Comparison of ENCODE assay signal across 23 cellular contexts in the genomic region with DNA sequence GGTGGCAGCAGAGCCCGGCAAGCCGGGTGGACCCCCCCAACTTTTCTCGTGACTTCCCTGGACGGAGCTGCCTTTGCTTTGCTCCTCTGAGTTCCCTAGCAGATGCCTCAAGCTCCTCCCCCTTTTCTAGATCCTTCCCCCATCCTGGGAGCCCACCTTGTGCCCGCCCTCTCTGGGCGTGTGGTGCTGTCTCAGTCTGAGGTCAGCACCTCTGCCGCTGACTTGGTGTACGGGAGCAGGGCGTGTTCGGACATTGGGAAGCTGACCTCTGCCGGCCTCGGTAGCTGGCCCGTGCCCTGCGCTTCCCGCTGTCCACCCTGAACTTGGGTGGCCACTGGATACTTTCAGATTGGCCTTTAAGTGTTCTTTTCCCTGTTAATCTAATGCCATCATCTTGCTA. TPM values are rescaled to one million over a fixed set of nuclear protein-coding genes. Genes with fewer than 3 reads are reported as not detected.
A peak's percentile ranks its signal among the peaks of the same experiment; 100 is the strongest.
DNase-seq lines count a peak whose midpoint lies in the region; ATAC-seq and TF ChIP-seq lines count a peak whose summit lies in the region.
"Had no signal": no experiment of that assay in that cellular context is flagged by ENCODE, and none has a peak within 500 bp of the region (broad histone marks: within the 10 kb centered on the region; RNA-seq: fewer than 3 reads in every experiment).

No MANE protein-coding gene starts in this region.

- H3K9me3 ChIP-seq in H9 (ENCODE audit: control insufficient read depth, low read depth, low read length), result no peaks in the 10 kb centered on the region
- H3K9me3 ChIP-seq: BE2C, Peyer's patch had no signal

- peak overlapping the region in 2 of 3 experiments; percentile 74 to 82; a peak in 4 of 7 replicates for H3K27ac Mint-ChIP-seq in H9
- H3K27ac Mint-ChIP-seq in endothelial cell (ENCODE audit: unreplicated experiment), result no peak overlapping the region
- peak overlapping the region; percentile 83 for H3K27ac Mint-ChIP-seq in mesothelial cell of epicardium
- H3K27ac Mint-ChIP-seq in stimulated activated memory B cell treated with anti-CD40 and anti-IgM and Interleukin-4, amounts not matched to agents 10 μg/mL and 1 μg/mL and 100 μg/mL, for 72 hours, result no peak overlapping the region
- H3K27ac Mint-ChIP-seq: CD4-positive, CD25-positive, alpha-beta regulatory T cell had no signal

- no peak overlapping the region for H2BK120ac ChIP-seq in H9 (ENCODE audit: low read depth, low read length, poor library complexity, severe bottlenecking)

- H3K4me1 ChIP-seq in H9 (ENCODE audit: insufficient read depth, low read length), result no peaks in the 10 kb centered on the region
- H3K4me1 ChIP-seq: Peyer's patch, SJCRH30 had no signal

- no peak overlapping the region for H3K23ac ChIP-seq in H9 (ENCODE audit: insufficient read length, low read depth, low read length)

- TF ChIP-seq CTCF in C4-2B (conservative IDR thresholded peaks at IDR 0.05) (no peak), H9 (conservative IDR thresholded peaks at IDR 0.05) (no peak), endothelial cell (IDR thresholded peaks at IDR 0.05; ENCODE audit: unreplicated experiment) (no peak), mesothelial cell of epicardium (IDR thresholded peaks at IDR 0.05; ENCODE audit: unreplicated experiment) (no peak)

- peaks cover 5% of the 10 kb centered on the region for H3K79me1 ChIP-seq in H9 (ENCODE audit: insufficient read depth, low read depth, low read length, poor library complexity, severe bottlenecking)

- H2BK15ac ChIP-seq in H9 (ENCODE audit: low read depth, low read length), result no peak overlapping the region

- H4K91ac ChIP-seq in H9 (ENCODE audit: insufficient read length, low read depth, low read length), result no peak overlapping the region

- H3K4me2 ChIP-seq in H9 (ENCODE audit: insufficient read depth, insufficient read length, low read length), result no peak overlapping the region

- DNase-seq in H9 (no peak), endothelial cell (ENCODE audit: low spot score) (no peak), mesothelial cell of epicardium (ENCODE audit: low spot score in 2 of 2, unreplicated experiment in 2 of 2) (no peak), T-helper 2 cell (no peak), 8988T (no peak)
- DNase-seq in stimulated activated CD4-positive, alpha-beta T cell treated with anti-CD3 and anti-CD28 coated beads, Interleukin-1b, Interleukin-23, amount 100 ng/mL, for 48 hours, result no peak
- DNase-seq: CD4-positive, CD25-positive, alpha-beta regulatory T cell; COR-L47; DMS79; GM23248; Karpas-422; MV-4-11; NCI-H1105 treated with DMSO at 0.1 percent for 48 hours; NCI-H2029 treated with DMSO at 0.1 percent for 48 hours; NCI-H524 treated with DMSO at 0.1 percent for 48 hours; SJCRH30 had no signal

- no peak for ATAC-seq in stimulated activated memory B cell treated with anti-CD40 and anti-IgM and Interleukin-4, amounts not matched to agents 10 μg/mL and 1 μg/mL and 100 μg/mL, for 72 hours
- ATAC-seq: GM12878 had no signal

- no peak overlapping the region for H3K18ac ChIP-seq in H9 (ENCODE audit: insufficient read length, low read depth, low read length)

- H4K5ac ChIP-seq in H9 (ENCODE audit: insufficient read length, low read depth, low read length), result no peak overlapping the region

- H3K9me3 Mint-ChIP-seq in H9, result 0 out of 5 replicates have a peak, but pooled peaks cover 0 to 5% of the 10 kb centered on the region in 2 experiments
- H3K9me3 Mint-ChIP-seq in endothelial cell (ENCODE audit: unreplicated experiment), result no peaks in the 10 kb centered on the region
- peaks cover 23% of the 10 kb centered on the region for H3K9me3 Mint-ChIP-seq in mesothelial cell of epicardium
- no peaks in the 10 kb centered on the region for H3K9me3 Mint-ChIP-seq in stimulated activated memory B cell treated with anti-CD40 and anti-IgM and Interleukin-4, amounts not matched to agents 10 μg/mL and 1 μg/mL and 100 μg/mL, for 72 hours

- no peaks in the 10 kb centered on the region for H3K79me2 ChIP-seq in H9 (ENCODE audit: insufficient read depth, low read length)

- H3K9ac ChIP-seq in H9 (ENCODE audit: extremely low read depth, insufficient read length, low read length), result no peak overlapping the region
- H3K9ac ChIP-seq: GM23248 had no signal

- H3K14ac ChIP-seq in H9 (ENCODE audit: insufficient read depth, low read length), result no peak overlapping the region

- no peak overlapping the region for H2AFZ ChIP-seq in H9 (ENCODE audit: low read length)
- H2AFZ ChIP-seq: GM23248 had no signal

- H2BK5ac ChIP-seq in H9 (ENCODE audit: insufficient read length, low read length), result no peak overlapping the region

- H3K27me3 Mint-ChIP-seq in H9 (ENCODE audit: low read depth) (no peaks in the 10 kb centered on the region), endothelial cell (ENCODE audit: unreplicated experiment) (peaks cover 1% of the 10 kb centered on the region), mesothelial cell of epicardium (ENCODE audit: low read depth) (no peaks in the 10 kb centered on the region)
- no peaks in the 10 kb centered on the region for H3K27me3 Mint-ChIP-seq in stimulated activated memory B cell treated with anti-CD40 and anti-IgM and Interleukin-4, amounts not matched to agents 10 μg/mL and 1 μg/mL and 100 μg/mL, for 72 hours
- H3K27me3 Mint-ChIP-seq: CD4-positive, CD25-positive, alpha-beta regulatory T cell had no signal

- H3K36me3 Mint-ChIP-seq in H9 (ENCODE audit: insufficient read depth in 1 of 3, low read depth in 3 of 3), result peaks cover 56 to 85% (median 71%) of the 10 kb centered on the region in 3 experiments
- peaks cover 41% of the 10 kb centered on the region for H3K36me3 Mint-ChIP-seq in endothelial cell (ENCODE audit: low read depth, unreplicated experiment)
- peaks cover 64% of the 10 kb centered on the region for H3K36me3 Mint-ChIP-seq in mesothelial cell of epicardium
- H3K36me3 Mint-ChIP-seq in stimulated activated memory B cell treated with anti-CD40 and anti-IgM and Interleukin-4, amounts not matched to agents 10 μg/mL and 1 μg/mL and 100 μg/mL, for 72 hours, result peaks cover 90% of the 10 kb centered on the region

- H2BK20ac ChIP-seq in H9 (ENCODE audit: low read depth, low read length, poor library complexity, severe bottlenecking), result no peak overlapping the region

- H3K23me2 ChIP-seq in H9 (ENCODE audit: insufficient read length, low read depth, low read length, poor library complexity, severe bottlenecking), result no peaks in the 10 kb centered on the region

- H3K56ac ChIP-seq in H9 (ENCODE audit: insufficient read length, low read depth, low read length), result no peak overlapping the region

- H3K27ac ChIP-seq in C4-2B (peak overlapping the region; percentile 99), H9 (ENCODE audit: insufficient read length, low read depth, low read length) (no peak overlapping the region)
- H3K27ac ChIP-seq: GM23248, Peyer's patch, SJCRH30 had no signal

- H4K20me1 ChIP-seq in H9 (ENCODE audit: control insufficient read depth, insufficient read depth, insufficient read length), result no peaks in the 10 kb centered on the region

- H3K27me3 ChIP-seq in H9 (ENCODE audit: insufficient read depth, low read length), result no peaks in the 10 kb centered on the region
- H3K27me3 ChIP-seq: BE2C, Peyer's patch, SJCRH30 had no signal

- H4K8ac ChIP-seq in H9 (replicated peaks; ENCODE audit: insufficient read length, low read depth, low read length), result no peak overlapping the region

- no CpG with 5 or more reads among the region's 15 CpGs for WGBS in H9 (ENCODE audit: extremely low coverage, insufficient read length, low lambda C conversion rate)

- no peak overlapping the region for H3T11ph ChIP-seq in H9 (ENCODE audit: low read length)

- H3K4me3 Mint-ChIP-seq in H9, result no peak overlapping the region
- H3K4me3 Mint-ChIP-seq in endothelial cell (ENCODE audit: unreplicated experiment), result peak overlapping the region; percentile 65
- no peak overlapping the region for H3K4me3 Mint-ChIP-seq in mesothelial cell of epicardium
- H3K4me3 Mint-ChIP-seq in stimulated activated memory B cell treated with anti-CD40 and anti-IgM and Interleukin-4, amounts not matched to agents 10 μg/mL and 1 μg/mL and 100 μg/mL, for 72 hours, result no peak overlapping the region
- H3K4me3 Mint-ChIP-seq: CD4-positive, CD25-positive, alpha-beta regulatory T cell had no signal

- no peak overlapping the region for H2BK12ac ChIP-seq in H9 (ENCODE audit: insufficient read length, low read depth, low read length)

- H3K4me1 Mint-ChIP-seq in H9 (peaks cover 29 to 31% of the 10 kb centered on the region in 2 experiments), endothelial cell (ENCODE audit: unreplicated experiment) (no peaks in the 10 kb centered on the region), mesothelial cell of epicardium (peaks cover 6% of the 10 kb centered on the region)
- no peaks in the 10 kb centered on the region for H3K4me1 Mint-ChIP-seq in stimulated activated memory B cell treated with anti-CD40 and anti-IgM and Interleukin-4, amounts not matched to agents 10 μg/mL and 1 μg/mL and 100 μg/mL, for 72 hours

- no peak overlapping the region for H3K4ac ChIP-seq in H9 (ENCODE audit: low read depth, low read length)

- no peak overlapping the region for H2AK5ac ChIP-seq in H9 (ENCODE audit: insufficient read length, low read length)

RNA-seq across cellular contexts. Expression of gene ESPNL, which starts 19.6 kb away (rescaled TPM):
- total RNA-seq in H9 (2021) (0.17 and 0.37 TPM in 2 replicates), endothelial cell (ENCODE audit: unreplicated experiment) (0.82 TPM), mesothelial cell of epicardium (0.29 to 0.75 TPM (median 0.38 TPM) in 3 replicates)
- total RNA-seq: CD4-positive, CD25-positive, alpha-beta regulatory T cell; M059J had no signal

RNA-seq across cellular contexts. Expression of gene SCLY, which starts 19.7 kb away (rescaled TPM):
- total RNA-seq in H9 (2021) (53.4 and 55.3 TPM in 2 replicates), endothelial cell (ENCODE audit: unreplicated experiment) (17.7 TPM), mesothelial cell of epicardium (19.9 to 21.5 TPM (median 20.4 TPM) in 3 replicates)

RNA-seq across cellular contexts. Expression of gene KLHL30, which starts 58.0 kb away (rescaled TPM):
- total RNA-seq in H9 (2021) (not detected in 2 replicates), endothelial cell (ENCODE audit: unreplicated experiment) (not detected), mesothelial cell of epicardium (0.16 to 0.20 TPM (median 0.20 TPM) in 3 replicates)
- total RNA-seq: A673; CD4-positive, CD25-positive, alpha-beta regulatory T cell; GM12878; M059J had no signal

Comparison
In these comparisons a context has a peak if more than half of its experiments do, and no peak if none do; other contexts are left out.
1. H3K27ac Mint-ChIP-seq: peak in H9 (2 of 3) and mesothelial cell of epicardium (single experiment); none in endothelial cell (single experiment) and stimulated activated memory B cell treated with anti-CD40 and anti-IgM and Interleukin-4, amounts not matched to agents 10 μg/mL and 1 μg/mL and 100 μg/mL, for 72 hours (single experiment).